Comparison of ENCODE assay signal across 8 cellular contexts in genomic region chr21:45554477-45555175, GRCh38. TPM values are rescaled to one million over a fixed set of nuclear protein-coding genes. Genes with fewer than 3 reads are reported as not detected.
DNase-seq lines count a peak whose midpoint lies in the region; ATAC-seq lines count a peak whose summit lies in the region.

No MANE protein-coding gene starts in this region.

- H3K36me3 Mint-ChIP-seq in activated CD4-positive, alpha-beta T cell treated with anti-CD3 and anti-CD28 coated beads, Interleukin-2, amount 10 ng/mL, durations not matched to agents 24 days and 14 days (ENCODE audit: low read depth) = no peaks in the 10 kb centered on the region

- peak overlapping the region; percentile 88 for H3K4me3 Mint-ChIP-seq in activated CD4-positive, alpha-beta T cell treated with anti-CD3 and anti-CD28 coated beads, Interleukin-2, amount 10 ng/mL, durations not matched to agents 24 days and 14 days

- intact Hi-C loops in activated CD4-positive, alpha-beta T cell treated with anti-CD3 and anti-CD28 coated beads, Interleukin-2, amount 10 ng/mL, durations not matched to agents 24 days and 14 days (cut with micrococcal nuclease) = loop anchor here (1.0 to 5.0 kb wide), 4 partner anchors 38 to 89 kb away; partner anchors contain the start of gene PCBP3

- DNase-seq in ELF-1 (ENCODE audit: low read depth, low spot score) (peak; percentile 79), NCI-H2227 treated with DMSO at 0.1 percent for 48 hours (lab: John Stamatoyannopoulos, UW) (peak; percentile 51), left lobe of liver (ENCODE audit: low spot score) (peak; percentile 94), NCI-H510A (lab: John Stamatoyannopoulos, UW) (no peak)
- DNase-seq in activated CD4-positive, alpha-beta T cell treated with anti-CD3 and anti-CD28 coated beads, Interleukin-2, amount 10 ng/mL, durations not matched to agents 24 days and 14 days = peak; percentile 98
- peak; percentile 82 for DNase-seq in stimulated activated CD4-positive, alpha-beta T cell treated with anti-CD3 and anti-CD28 coated beads, Interleukin-2, amount 100 ng/mL, for 4 hours (ENCODE audit: low read depth)

- ATAC-seq in HG02678 (IDR thresholded peaks at IDR 0.05; ENCODE audit: unreplicated experiment) (peak; percentile 50), left lobe of liver (peak; percentile 76)

- peak overlapping the region; percentile 90 for H3K27ac Mint-ChIP-seq in activated CD4-positive, alpha-beta T cell treated with anti-CD3 and anti-CD28 coated beads, Interleukin-2, amount 10 ng/mL, durations not matched to agents 24 days and 14 days

- H3K27me3 Mint-ChIP-seq in activated CD4-positive, alpha-beta T cell treated with anti-CD3 and anti-CD28 coated beads, Interleukin-2, amount 10 ng/mL, durations not matched to agents 24 days and 14 days = no peaks in the 10 kb centered on the region

- no peaks in the 10 kb centered on the region for H3K9me3 Mint-ChIP-seq in activated CD4-positive, alpha-beta T cell treated with anti-CD3 and anti-CD28 coated beads, Interleukin-2, amount 10 ng/mL, durations not matched to agents 24 days and 14 days

- peak overlapping the region; percentile 23 for H3K27ac ChIP-seq in cingulate gyrus (ENCODE audit: low read depth, low read length)

- peaks cover 25% of the 10 kb centered on the region for H3K4me1 Mint-ChIP-seq in activated CD4-positive, alpha-beta T cell treated with anti-CD3 and anti-CD28 coated beads, Interleukin-2, amount 10 ng/mL, durations not matched to agents 24 days and 14 days

RNA-seq across cellular contexts. Expression of gene SLC19A1, which starts 12.4 kb away (rescaled TPM):
- total RNA-seq in activated CD4-positive, alpha-beta T cell treated with anti-CD3 and anti-CD28 coated beads, Interleukin-2, amount 10 ng/mL, durations not matched to agents 24 days and 14 days = 100 and 102 TPM in 2 replicates
- total RNA-seq in left lobe of liver = 13.7 TPM
